Comparison of ENCODE assay signal across 24 cellular contexts in genomic region chr4:125744891-125745364, GRCh38.
"Had no signal": no experiment of that assay in that cellular context is flagged by ENCODE, and none has a peak within 500 bp of the region (broad histone marks: within the 10 kb centered on the region; RNA-seq: fewer than 3 reads in every experiment).

No MANE protein-coding gene starts in this region.

- H3K27ac ChIP-seq: HL-60, KMS-11, SJCRH30 had no signal

- DNase-seq: Kasumi-1, MV-4-11, NCI-H1048, NCI-H1105, NCI-H1417, NCI-H146, NCI-H1694 treated with DMSO at 0.1 percent for 48 hours, NCI-H1930, NCI-H2081, NCI-H2107, NCI-H2227 treated with DMSO at 0.1 percent for 48 hours, NCI-H446, NCI-H510A, NCI-H524 treated with DMSO at 0.1 percent for 48 hours, NCI-H69, NCI-H774, RPMI8226, SHP77 treated with DMSO at 0.1 percent for 48 hours, SJCRH30 had no signal

- H3K36me3 Mint-ChIP-seq: IgD-negative memory B cell had no signal

- H3K4me1 ChIP-seq: SJCRH30 had no signal

- ATAC-seq: K562, SK-N-SH treated with all-trans-retinoic acid at 6 μM for 48 hours had no signal

- H3K4me3 ChIP-seq: K562, SJCRH30 had no signal

- H3K27me3 Mint-ChIP-seq: IgD-negative memory B cell had no signal

- H3K27me3 ChIP-seq: SJCRH30 had no signal

- H3K36me3 ChIP-seq: SJCRH30 had no signal

- H3K4me1 Mint-ChIP-seq: IgD-negative memory B cell had no signal

- H3K27ac Mint-ChIP-seq: IgD-negative memory B cell had no signal
